ENCODE assay signal across 9 cellular contexts in the genomic region with DNA sequence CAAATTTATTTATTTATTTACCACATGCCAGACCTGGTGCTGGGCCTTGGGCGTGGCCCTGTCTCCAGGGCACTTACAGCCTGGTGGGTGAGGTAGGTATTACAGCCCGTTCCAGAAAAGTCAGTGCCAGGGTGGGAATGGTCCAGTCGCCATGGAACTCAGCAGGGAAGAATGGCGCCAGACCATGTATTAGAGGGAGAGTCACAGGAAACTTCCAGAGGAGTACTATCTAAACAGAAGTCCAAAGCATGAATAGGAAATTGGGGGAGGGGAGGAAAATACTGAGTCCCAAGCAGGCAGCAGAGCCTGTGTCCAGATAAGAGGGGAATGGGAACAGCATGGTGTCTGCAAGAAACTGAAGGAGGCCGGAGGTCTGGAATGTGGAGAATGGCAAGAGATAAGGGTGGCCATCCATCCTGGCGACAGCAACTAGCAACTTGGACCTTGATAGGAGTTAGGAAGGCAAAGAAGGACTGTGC. TPM values are rescaled to one million over a fixed set of nuclear protein-coding genes. Genes with fewer than 3 reads are reported as not detected.
DNase-seq lines count a peak whose midpoint lies in the region; ATAC-seq and TF ChIP-seq lines count a peak whose summit lies in the region.
"Had no signal": no experiment of that assay in that cellular context is flagged by ENCODE, and none has a peak within 500 bp of the region (broad histone marks: within the 10 kb centered on the region; RNA-seq: fewer than 3 reads in every experiment).

No MANE protein-coding gene starts in this region.

- H3K27me3 Mint-ChIP-seq in Caco-2 (ENCODE audit: insufficient read depth, unreplicated experiment) (no peaks in the 10 kb centered on the region), naive B cell (no peaks in the 10 kb centered on the region)

- H3K9me3 ChIP-seq in Caco-2 (no peaks in the 10 kb centered on the region), IMR-90 (ENCODE audit: control insufficient read depth, insufficient read depth, low read length) (no peaks in the 10 kb centered on the region), mammary epithelial cell (replicated peaks; ENCODE audit: insufficient read depth, low read length) (no peaks in the 10 kb centered on the region), aorta (ENCODE audit: control insufficient read depth, low read length) (no peaks in the 10 kb centered on the region)
- H3K9me3 ChIP-seq: SJCRH30 had no signal

- H3K27me3 ChIP-seq in Caco-2 (replicated peaks; ENCODE audit: control insufficient read depth, insufficient read depth, low read length) = no peaks in the 10 kb centered on the region
- no peaks in the 10 kb centered on the region for H3K27me3 ChIP-seq in IMR-90 (ENCODE audit: control insufficient read depth, insufficient read depth, low read length)
- H3K27me3 ChIP-seq in mammary epithelial cell (ENCODE audit: insufficient read depth, low read length) = no peaks in the 10 kb centered on the region
- no peaks in the 10 kb centered on the region for H3K27me3 ChIP-seq in aorta (ENCODE audit: control insufficient read depth in 1 of 2, insufficient read depth in 2 of 2, low read length in 1 of 2)
- H3K27me3 ChIP-seq: SJCRH30 had no signal

- no peak overlapping the region for H2BK15ac ChIP-seq in IMR-90 (ENCODE audit: low read depth, low read length)

- no peak overlapping the region for H3K23ac ChIP-seq in IMR-90 (ENCODE audit: low read depth, low read length)

- peak overlapping the region; percentile 91 for H3K27ac Mint-ChIP-seq in Caco-2 (ENCODE audit: unreplicated experiment)
- peak overlapping the region; percentile 56 to 98 (median 96) for H3K27ac Mint-ChIP-seq in naive B cell

- H4K20me1 ChIP-seq in IMR-90 (ENCODE audit: insufficient read depth, low read length) (no peaks in the 10 kb centered on the region), mammary epithelial cell (ENCODE audit: insufficient read depth, low read length) (no peaks in the 10 kb centered on the region)

- BruUV-seq in Caco-2 (replicated peaks; lab: Mats Ljungman, UMichigan) (no TSS peak), IMR-90 (replicated peaks; lab: Mats Ljungman, UMichigan) (no TSS peak), mammary epithelial cell (replicated peaks; lab: Mats Ljungman, UMichigan) (no TSS peak)

- peaks cover 0 to 2% of the 10 kb centered on the region in 2 experiments; a peak in 1 of 4 replicates for H3K79me1 ChIP-seq in IMR-90 (ENCODE audit: low read depth in 1 of 2, low read length in 2 of 2)

- no peaks in the 10 kb centered on the region for H3K36me3 ChIP-seq in Caco-2 (ENCODE audit: control insufficient read depth, insufficient read depth, low read length)
- H3K36me3 ChIP-seq in IMR-90 (ENCODE audit: control insufficient read depth, insufficient read depth, low read length) = no peaks in the 10 kb centered on the region
- H3K36me3 ChIP-seq in mammary epithelial cell (ENCODE audit: insufficient read depth, low read length) = no peaks in the 10 kb centered on the region
- H3K36me3 ChIP-seq in aorta (ENCODE audit: control insufficient read depth in 1 of 2, insufficient read depth in 2 of 2, low read length in 1 of 2) = no peaks in the 10 kb centered on the region
- H3K36me3 ChIP-seq: SJCRH30 had no signal

- no peak overlapping the region for H3K4me3 ChIP-seq in Caco-2 (ENCODE audit: low read depth, low read length)
- no peak overlapping the region for H3K4me3 ChIP-seq in IMR-90 (ENCODE audit: insufficient read depth, low read depth, low read length)
- no peak overlapping the region for H3K4me3 ChIP-seq in mammary epithelial cell (replicated peaks in 1 of 3; ENCODE audit: insufficient read depth in 1 of 3, low read depth in 2 of 3, low read length in 3 of 3)
- H3K4me3 ChIP-seq in aorta (ENCODE audit: low read length in 2 of 2) = no peak overlapping the region
- H3K4me3 ChIP-seq: SJCRH30 had no signal

- H3K9me3 Mint-ChIP-seq in Caco-2 (ENCODE audit: unreplicated experiment) = no peaks in the 10 kb centered on the region
- peaks cover 0 to 3% (median 0%) of the 10 kb centered on the region in 7 donors for H3K9me3 Mint-ChIP-seq in naive B cell

- TF ChIP-seq POLR2A in IMR-90 (IDR thresholded peaks at IDR 0.05; ENCODE audit: low read depth, low read length) = no peak

- POLR2A ChIA-PET in Caco-2 (lab: Charles Lee) (no interaction called here), IMR-90 (lab: Charles Lee; ENCODE audit: unreplicated experiment) (no interaction called here)

- peaks cover 11% of the 10 kb centered on the region for H3K9me1 ChIP-seq in IMR-90 (ENCODE audit: insufficient read depth, low read length)

- no peak overlapping the region for H3K56ac ChIP-seq in IMR-90 (ENCODE audit: extremely low read depth, insufficient read depth, low read length)

- H2AFZ ChIP-seq in IMR-90 (replicated peaks; ENCODE audit: low read length, poor library complexity) = no peak overlapping the region
- H2AFZ ChIP-seq in mammary epithelial cell (ENCODE audit: low read depth, low read length) = no peak overlapping the region

- H3K4me2 ChIP-seq in IMR-90 (ENCODE audit: low read depth, low read length) (no peak overlapping the region), mammary epithelial cell (ENCODE audit: insufficient read depth, low read depth, low read length) (no peak overlapping the region)

- no peak overlapping the region for H3K27ac ChIP-seq in IMR-90 (ENCODE audit: insufficient read depth, low read length)
- no peak overlapping the region for H3K27ac ChIP-seq in mammary epithelial cell (ENCODE audit: insufficient read depth, low read depth, low read length)
- H3K27ac ChIP-seq in aorta (ENCODE audit: low read depth in 1 of 2, low read length in 2 of 2) = no peak overlapping the region
- H3K27ac ChIP-seq: SJCRH30 had no signal

- H2AK5ac ChIP-seq in IMR-90 (ENCODE audit: low read depth, low read length) = no peak overlapping the region

- peak overlapping the region; percentile 56 for H2AK9ac ChIP-seq in IMR-90 (replicated peaks; ENCODE audit: low read depth, low read length, poor library complexity)

- H4K8ac ChIP-seq in IMR-90 (ENCODE audit: low read depth in 2 of 2, low read length in 2 of 2) = no peak overlapping the region

- intact Hi-C loops in Caco-2 (cut with micrococcal nuclease; ENCODE audit: unreplicated experiment) = loop anchor here (1.0 to 2.0 kb wide), 3 partner anchors 19 to 37 kb away; no protein-coding TSS in a partner anchor
- intact Hi-C loops in IMR-90 (cut with micrococcal nuclease) = no loop called here
- intact Hi-C loops in mammary epithelial cell (cut with micrococcal nuclease) = no loop called here
- intact Hi-C loops in aorta (cut with DNase I) = no loop called here

- peaks cover 62% of the 10 kb centered on the region for H3K4me1 ChIP-seq in Caco-2
- peaks cover 6% of the 10 kb centered on the region for H3K4me1 ChIP-seq in IMR-90 (ENCODE audit: control insufficient read depth, insufficient read depth, low read length)
- H3K4me1 ChIP-seq in mammary epithelial cell (ENCODE audit: insufficient read depth, low read length) = peaks cover 38% of the 10 kb centered on the region
- no peaks in the 10 kb centered on the region for H3K4me1 ChIP-seq in aorta (ENCODE audit: control insufficient read depth in 1 of 2, insufficient read depth in 2 of 2, low read length in 2 of 2)
- H3K4me1 ChIP-seq: SJCRH30 had no signal

- WGBS in IMR-90 (ENCODE audit: extremely low coverage in 2 of 2, insufficient read length in 1 of 2), 2 experiments = 44% methylated on average over 3 of the region's 6 CpGs; no CpG with 5 or more reads in 1 of the 2 experiments
- WGBS in mammary epithelial cell (ENCODE audit: low coverage, missing lambda C conversion rate) = 71% methylated on average over 4 of the region's 6 CpGs
- WGBS in aorta, 2 donors = 59 to 84% methylated on average over 6 of the region's 6 CpGs

- H3K4me3 Mint-ChIP-seq in Caco-2 (ENCODE audit: unreplicated experiment) (peak overlapping the region; percentile 47), naive B cell (peak overlapping the region in 7 of 8 donors; percentile 3 to 90 (median 41))

- no peak overlapping the region for H2BK120ac ChIP-seq in IMR-90 (ENCODE audit: low read depth, low read length)

- H4K5ac ChIP-seq in IMR-90 (ENCODE audit: low read depth, low read length) = no peak overlapping the region

- H2BK20ac ChIP-seq in IMR-90 (ENCODE audit: low read depth, low read length) = no peak overlapping the region

- TF ChIP-seq CTCF in Caco-2 (IDR thresholded peaks at IDR 0.05; ENCODE audit: insufficient read depth in 1 of 2, low read depth in 1 of 2, low read length in 1 of 2, severe bottlenecking in 1 of 2, unreplicated experiment in 1 of 2) = peak; percentile 51 to 53
- peak; percentile 19; the same call in 1 of the 2 replicates for TF ChIP-seq CTCF in IMR-90 (conservative IDR thresholded peaks at IDR 0.05; ENCODE audit: low read depth, low read length)
- TF ChIP-seq CTCF in mammary epithelial cell (conservative IDR thresholded peaks at IDR 0.05 in 1 of 2, IDR thresholded peaks at IDR 0.05 in 1 of 2; ENCODE audit: extremely low read depth in 1 of 2, insufficient read depth in 1 of 2, low read depth in 1 of 2, low read length in 2 of 2) = peak; percentile 44 to 46

- H3K9ac ChIP-seq in IMR-90 (ENCODE audit: low read depth, low read length) = no peak overlapping the region
- H3K9ac ChIP-seq in mammary epithelial cell (ENCODE audit: insufficient read depth, low read length) = no peak overlapping the region

- H3K79me2 ChIP-seq in mammary epithelial cell (ENCODE audit: insufficient read depth, low read length) = peaks cover 13% of the 10 kb centered on the region

- DNase-seq in Caco-2 (peak; percentile 86 to 95), IMR-90 (peak; percentile 49), mammary epithelial cell (no peak), naive B cell (no peak), mucosa of gallbladder (ENCODE audit: low spot score) (no peak), aorta (no peak), amygdala (lab: John Stamatoyannopoulos, UW) (no peak)
- no peak for DNase-seq in NK-92 treated with Interleukin-12 subunit alpha and Interleukin-12 subunit beta, amount 100 ng/mL, for 24 hours (lab: John Stamatoyannopoulos, UW)
- DNase-seq: SJCRH30 had no signal

- no peak overlapping the region for H4K91ac ChIP-seq in IMR-90 (ENCODE audit: insufficient read depth, low read depth, low read length)

- CTCF ChIA-PET in Caco-2 (lab: Charles Lee) = interaction anchor here (0.8 to 1.1 kb wide), 3 partner anchors 14 to 38 kb away, joined by 3 to 5 read pairs (median 4); a partner anchor contains a TSS
- CTCF ChIA-PET in IMR-90 (lab: Yijun Ruan, JAX) = interaction anchor here (0.7 kb wide), 1 partner anchor 112 kb away, joined by 3 read pairs; no protein-coding TSS in a partner anchor
- CTCF ChIA-PET in mammary epithelial cell (lab: Charles Lee; ENCODE audit: low non-redundant PET) = no interaction called here

- dilution Hi-C loops in IMR-90 (cut with HindIII; ENCODE audit: low sequenced_read_pairs, unreplicated experiment) (no loop called here), mammary epithelial cell (cut with HindIII; ENCODE audit: low sequenced_read_pairs) (no loop called here)

- in situ Hi-C loops in IMR-90 (cut with MboI; ENCODE audit: low sequenced_read_pairs) = no loop called here
- in situ Hi-C loops in mammary epithelial cell (cut with MboI; ENCODE audit: low sequenced_read_pairs in 2 of 2) = no loop called here

- no peak overlapping the region for H2BK5ac ChIP-seq in IMR-90 (ENCODE audit: low read depth, low read length, poor library complexity, severe bottlenecking)

- H3K18ac ChIP-seq in IMR-90 (ENCODE audit: low read depth, low read length) = no peak overlapping the region

- ATAC-seq in IMR-90 (ENCODE audit: low read depth) (peak; percentile 60), naive B cell (ENCODE audit: low read depth in 2 of 2) (no peak), aorta (ENCODE audit: low FRiP score) (no peak)

- peaks cover 48% of the 10 kb centered on the region for H3K36me3 Mint-ChIP-seq in Caco-2 (ENCODE audit: insufficient read depth, unreplicated experiment)
- H3K36me3 Mint-ChIP-seq in naive B cell = peaks cover 25 to 41% of the 10 kb centered on the region in 2 donors

- TF ChIP-seq RAD21 in IMR-90 (IDR thresholded peaks at IDR 0.05; ENCODE audit: low read length) = no peak

- H3K4me1 Mint-ChIP-seq in Caco-2 (ENCODE audit: low read depth, unreplicated experiment) (peaks cover 30% of the 10 kb centered on the region), naive B cell (peaks cover 53 to 97% (median 82%) of the 10 kb centered on the region in 3 donors)

- no peak overlapping the region for H3K4ac ChIP-seq in IMR-90 (ENCODE audit: low read depth, low read length)

- no peak overlapping the region for H3K14ac ChIP-seq in IMR-90 (replicated peaks; ENCODE audit: low read depth, low read length)

RNA-seq across cellular contexts. Expression of a gene that starts 27.0 kb away (rescaled TPM):
- 20.8 and 26.1 TPM in 2 replicates for total RNA-seq in Caco-2 (2022)
- total RNA-seq in IMR-90 (2012; rRNA removed) = 14.0 and 14.2 TPM in 2 replicates
- 22.3 and 23.5 TPM in 2 replicates for polyA plus RNA-seq in IMR-90 (2012; rRNA removed)
- 20.8 and 23.4 TPM in 2 replicates for polyA plus RNA-seq in IMR-90 (2012; cell fraction: cytosol; rRNA removed)
- 18.9 and 31.2 TPM in 2 replicates for polyA plus RNA-seq in IMR-90 (2012; cell fraction: nucleus; rRNA removed; ENCODE audit: low replicate concordance)
- total RNA-seq in mammary epithelial cell = 10 to 100 TPM; 15.4 to 21.0 TPM
- 20.1 TPM for polyA plus RNA-seq in mammary epithelial cell
- polyA minus RNA-seq in mammary epithelial cell = 10.6 TPM
- polyA plus RNA-seq in naive B cell (ENCODE audit: low read depth in 6 of 6) = 100 to 1,000 TPM in 5 of 6 donors, 10 to 100 TPM in 1; 71.3 to 177 (median 131) TPM
- 60.4 TPM for total RNA-seq in mucosa of gallbladder
- total RNA-seq in aorta = 10 to 100 TPM; 79.9 to 93.1 TPM
- polyA plus RNA-seq in aorta = 10 to 100 TPM; 26.5 to 62.6 TPM

Comparison
In these comparisons a context has a peak if more than half of its experiments do, and no peak if none do; other contexts are left out.
1. DNase-seq: peak in Caco-2 (2 of 2) and IMR-90 (single experiment); none in mammary epithelial cell (single experiment), naive B cell (single experiment), mucosa of gallbladder (single experiment), aorta (0 of 2), amygdala (0 of 56) and NK-92 treated with Interleukin-12 subunit alpha and Interleukin-12 subunit beta, amount 100 ng/mL, for 24 hours (single experiment).
2. Peak in every context shown above with its lines, with median percentiles within 50 percentile points of each other: CTCF ChIP-seq.